13 cellular contexts compared by ENCODE assay signal in the genomic region with DNA sequence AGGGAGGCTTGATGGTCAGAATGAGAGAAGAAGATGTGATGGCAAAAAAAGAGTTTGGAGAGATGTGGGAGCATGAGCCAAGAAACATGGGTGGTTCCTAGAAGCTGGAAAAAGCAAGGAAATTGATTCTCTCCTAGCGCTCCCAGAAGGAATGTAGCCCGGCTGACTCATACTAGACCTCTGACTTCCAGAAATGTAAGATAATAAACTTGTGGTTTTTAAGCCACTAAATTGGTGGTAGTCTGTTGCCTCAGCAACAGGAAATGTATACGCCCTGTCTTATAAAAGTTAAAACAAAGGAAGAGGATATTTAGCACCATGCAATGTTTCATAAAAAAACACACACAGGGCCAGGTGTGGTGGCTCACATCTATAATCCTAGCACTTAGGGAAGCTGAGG.
DNase-seq lines count a peak whose midpoint lies in the region; ATAC-seq lines count a peak whose summit lies in the region.
"Had no signal": no experiment of that assay in that cellular context is flagged by ENCODE, and none has a peak within 500 bp of the region (broad histone marks: within the 10 kb centered on the region; RNA-seq: fewer than 3 reads in every experiment).

No MANE protein-coding gene starts in this region.

- no peak overlapping the region for H3K4me2 ChIP-seq in trophoblast cell (ENCODE audit: low read length)

- H2BK12ac ChIP-seq in trophoblast cell (ENCODE audit: low read length) = peak overlapping the region; percentile 85

- H3K23ac ChIP-seq in trophoblast cell (ENCODE audit: low read length) = no peak overlapping the region

- no peak for ATAC-seq in stimulated activated naive CD8-positive, alpha-beta T cell treated with anti-CD3 and anti-CD28 coated beads, Interleukin-15, Interleukin-2, amounts not matched to agents 100 U/mL and 50 U/mL, for 24 hours
- ATAC-seq: T-cell had no signal

- peaks cover 41% of the 10 kb centered on the region for H3K4me1 ChIP-seq in SJCRH30
- H3K4me1 ChIP-seq in trophoblast cell (ENCODE audit: control insufficient read depth in 1 of 2, insufficient read depth in 2 of 2, low read length in 2 of 2) = peaks cover 3 to 8% of the 10 kb centered on the region in 2 experiments

- no peaks in the 10 kb centered on the region for H3K79me2 ChIP-seq in trophoblast cell (ENCODE audit: control insufficient read depth, insufficient read depth, low read length, poor library complexity)

- no peak overlapping the region for H4K12ac ChIP-seq in trophoblast cell (ENCODE audit: low read depth, low read length)

- H4K8ac ChIP-seq in trophoblast cell (ENCODE audit: low read depth, low read length) = no peak overlapping the region

- H4K91ac ChIP-seq in trophoblast cell (ENCODE audit: low read depth, low read length) = peak overlapping the region; percentile 81

- H3K27ac ChIP-seq in SJCRH30 (peak overlapping the region; percentile 66), trophoblast cell (ENCODE audit: low read depth, low read length) (peak overlapping the region; percentile 37)

- no peak overlapping the region for H3K4ac ChIP-seq in trophoblast cell (ENCODE audit: low read depth, low read length)

- peaks cover 5% of the 10 kb centered on the region for H3K79me1 ChIP-seq in trophoblast cell (ENCODE audit: low read length)

- DNase-seq in HCEC 1CT (peak; percentile 44), SJCRH30 (peak; percentile 80 to 89), fibroblast of gingiva (ENCODE audit: low read depth) (peak; percentile 4), trophoblast cell (peak in 1 of 2 donors; percentile 3), AML-193 (lab: John Stamatoyannopoulos, UW) (no peak), iPS-NIHi11 (ENCODE audit: low spot score) (no peak), NCI-H2081 (lab: John Stamatoyannopoulos, UW) (no peak)
- no peak for DNase-seq in stimulated activated naive CD8-positive, alpha-beta T cell treated with anti-CD3 and anti-CD28 coated beads, Interleukin-15, Interleukin-2, amounts not matched to agents 100 U/mL and 50 U/mL, for 24 hours
- DNase-seq: activated CD4-positive, alpha-beta T cell treated with anti-CD3 and anti-CD28 coated beads, Interleukin-2, amount 50 U/mL, for 1 hour; activated naive CD4-positive, alpha-beta T cell; NCI-H1092; NCI-H748 treated with DMSO at 0.1 percent for 48 hours; T-cell had no signal

- peak overlapping the region; percentile 31 for H2BK5ac ChIP-seq in trophoblast cell (ENCODE audit: low read depth, low read length, poor library complexity)

- no CpG with 5 or more reads among the region's 3 CpGs for WGBS in trophoblast cell (ENCODE audit: extremely low coverage, insufficient coverage, insufficient read length)

- H3K4me3 ChIP-seq in SJCRH30 (no peak overlapping the region), trophoblast cell (ENCODE audit: low read depth, low read length) (no peak overlapping the region)

- H3K18ac ChIP-seq in trophoblast cell (ENCODE audit: low read length) = peak overlapping the region; percentile 33

- H2AFZ ChIP-seq in trophoblast cell (ENCODE audit: insufficient read depth, low read length, poor library complexity) = no peak overlapping the region

- H2BK120ac ChIP-seq in trophoblast cell (ENCODE audit: insufficient read depth, low read length, poor library complexity) = peak overlapping the region; percentile 88

- peak overlapping the region; percentile 90 for H3K14ac ChIP-seq in trophoblast cell (ENCODE audit: low read length)

- no peak overlapping the region for H3K9ac ChIP-seq in trophoblast cell (ENCODE audit: low read length)

- no peaks in the 10 kb centered on the region for H3K36me3 ChIP-seq in SJCRH30
- H3K36me3 ChIP-seq in trophoblast cell (ENCODE audit: control insufficient read depth in 1 of 2, insufficient read depth in 2 of 2, low read length in 2 of 2) = no peaks in the 10 kb centered on the region

- H3K9me3 ChIP-seq in SJCRH30 (replicated peaks) (peaks cover 3% of the 10 kb centered on the region), trophoblast cell (ENCODE audit: insufficient read depth, low read depth, low read length) (peaks cover 5% of the 10 kb centered on the region)

- H3K27me3 ChIP-seq in SJCRH30 = no peaks in the 10 kb centered on the region
- H3K27me3 ChIP-seq in trophoblast cell (ENCODE audit: insufficient read depth, low read length) = no peaks in the 10 kb centered on the region

- no peak overlapping the region for H2AK5ac ChIP-seq in trophoblast cell (ENCODE audit: low read length)

Comparison
In these comparisons a context has a peak if more than half of its experiments do, and no peak if none do; other contexts are left out.
1. DNase-seq: peak in HCEC 1CT (single experiment), SJCRH30 (2 of 2) and fibroblast of gingiva (single experiment); none in stimulated activated naive CD8-positive, alpha-beta T cell treated with anti-CD3 and anti-CD28 coated beads, Interleukin-15, Interleukin-2, amounts not matched to agents 100 U/mL and 50 U/mL, for 24 hours (single experiment), AML-193 (0 of 2), iPS-NIHi11 (single experiment) and NCI-H2081 (0 of 2).